In genomic region chr4:20490734-20491133, GRCh38 we compare ENCODE assay signal across 2 cellular contexts.
TF ChIP-seq lines count a peak whose summit lies in the region.

No MANE protein-coding gene starts in this region.

TF ChIP-seq in GM23338, 12 proteins besides CTCF, POLR2A, EP300 and RAD21 (continued from another document):
- TF ChIP-seq ZNF462 (CRISPR knock-in tag; IDR thresholded peaks at IDR 0.05) (no peak), STAT1 (IDR thresholded peaks at IDR 0.05; ENCODE audit: unreplicated experiment) (no peak), ETS1 (IDR thresholded peaks at IDR 0.05) (no peak), EZH2 (IDR thresholded peaks at IDR 0.05; ENCODE audit: low read depth, unreplicated experiment) (no peak), CREB1 (CRISPR knock-in tag; IDR thresholded peaks at IDR 0.05; ENCODE audit: low read depth) (no peak)

TF ChIP-seq in WTC11, 78 proteins besides CTCF, POLR2A, EP300 and RAD21 (continued from another document):
- no peak for TF ChIP-seq ZNF532 (CRISPR knock-in tag; IDR thresholded peaks at IDR 0.05; ENCODE audit: borderline replicate concordance)
- TF ChIP-seq AFF4 (CRISPR knock-in tag; IDR thresholded peaks at IDR 0.05; ENCODE audit: borderline replicate concordance), result no peak
- TF ChIP-seq ZNF317 (CRISPR knock-in tag; IDR thresholded peaks at IDR 0.05; ENCODE audit: borderline replicate concordance, low read depth), result no peak
- TF ChIP-seq ATF3 (CRISPR knock-in tag; conservative IDR thresholded peaks at IDR 0.05), result no peak
- TF ChIP-seq ZNF416 (CRISPR knock-in tag; IDR thresholded peaks at IDR 0.05), result no peak
- TF ChIP-seq ERG (CRISPR knock-in tag; IDR thresholded peaks at IDR 0.05), result no peak
- TF ChIP-seq E2F1 (CRISPR knock-in tag; IDR thresholded peaks at IDR 0.05), result no peak
- TF ChIP-seq IRF1 (CRISPR knock-in tag; IDR thresholded peaks at IDR 0.05), result no peak
- TF ChIP-seq ZNF232 (CRISPR knock-in tag; IDR thresholded peaks at IDR 0.05), result no peak
- no peak for TF ChIP-seq CREM (CRISPR knock-in tag; IDR thresholded peaks at IDR 0.05)
